ENCODE assay signal across 1 cellular context in genomic region chr10:59625842-59626522, GRCh38.
A peak's percentile ranks its signal among the peaks of the same experiment; 100 is the strongest.
TF ChIP-seq lines count a peak whose summit lies in the region.

No MANE protein-coding gene starts in this region.

TF ChIP-seq in HEK293, 187 proteins besides CTCF, POLR2A, EP300 and RAD21 (continued from another document):
- no peak for TF ChIP-seq SETDB1 (IDR thresholded peaks at IDR 0.05; ENCODE audit: insufficient read length, low read length)
- no peak for TF ChIP-seq ZNF311 (tag by site-specific recombination; IDR thresholded peaks at IDR 0.05; ENCODE audit: borderline replicate concordance)
- TF ChIP-seq, protein P1, sequence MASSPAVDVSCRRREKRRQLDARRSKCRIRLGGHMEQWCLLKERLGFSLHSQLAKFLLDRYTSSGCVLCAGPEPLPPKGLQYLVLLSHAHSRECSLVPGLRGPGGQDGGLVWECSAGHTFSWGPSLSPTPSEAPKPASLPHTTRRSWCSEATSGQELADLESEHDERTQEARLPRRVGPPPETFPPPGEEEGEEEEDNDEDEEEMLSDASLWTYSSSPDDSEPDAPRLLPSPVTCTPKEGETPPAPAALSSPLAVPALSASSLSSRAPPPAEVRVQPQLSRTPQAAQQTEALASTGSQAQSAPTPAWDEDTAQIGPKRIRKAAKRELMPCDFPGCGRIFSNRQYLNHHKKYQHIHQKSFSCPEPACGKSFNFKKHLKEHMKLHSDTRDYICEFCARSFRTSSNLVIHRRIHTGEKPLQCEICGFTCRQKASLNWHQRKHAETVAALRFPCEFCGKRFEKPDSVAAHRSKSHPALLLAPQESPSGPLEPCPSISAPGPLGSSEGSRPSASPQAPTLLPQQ (tag by site-specific recombination; IDR thresholded peaks at IDR 0.05) = no peak
- TF ChIP-seq ZNF211 (tag by site-specific recombination; IDR thresholded peaks at IDR 0.05; ENCODE audit: low read depth) = no peak
- TF ChIP-seq ZEB2 (tag by site-specific recombination; IDR thresholded peaks at IDR 0.05) = peak; percentile 60; the same call in 1 of the 2 replicates
- peak; percentile 75 for TF ChIP-seq ZNF366 (tag by site-specific recombination; conservative IDR thresholded peaks at IDR 0.05)
- TF ChIP-seq ZNF776 (tag by site-specific recombination; IDR thresholded peaks at IDR 0.05; ENCODE audit: borderline replicate concordance) = no peak
- TF ChIP-seq SALL2 (tag by site-specific recombination; IDR thresholded peaks at IDR 0.05; ENCODE audit: borderline replicate concordance) = no peak
- TF ChIP-seq ZFP37 (tag by site-specific recombination; IDR thresholded peaks at IDR 0.05) = 0 out of 2 replicates have a peak, but pooled peaks have one; percentile 47
- no peak for TF ChIP-seq ZNF596 (tag by site-specific recombination; IDR thresholded peaks at IDR 0.05)
- TF ChIP-seq ZBTB17 (tag by site-specific recombination; IDR thresholded peaks at IDR 0.05) = peak; percentile 71
- TF ChIP-seq, protein P2, sequence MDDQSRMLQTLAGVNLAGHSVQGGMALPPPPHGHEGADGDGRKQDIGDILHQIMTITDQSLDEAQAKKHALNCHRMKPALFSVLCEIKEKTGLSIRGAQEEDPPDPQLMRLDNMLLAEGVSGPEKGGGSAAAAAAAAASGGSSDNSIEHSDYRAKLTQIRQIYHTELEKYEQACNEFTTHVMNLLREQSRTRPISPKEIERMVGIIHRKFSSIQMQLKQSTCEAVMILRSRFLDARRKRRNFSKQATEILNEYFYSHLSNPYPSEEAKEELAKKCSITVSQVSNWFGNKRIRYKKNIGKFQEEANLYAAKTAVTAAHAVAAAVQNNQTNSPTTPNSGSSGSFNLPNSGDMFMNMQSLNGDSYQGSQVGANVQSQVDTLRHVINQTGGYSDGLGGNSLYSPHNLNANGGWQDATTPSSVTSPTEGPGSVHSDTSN (CRISPR knock-in tag; IDR thresholded peaks at IDR 0.05) = no peak
- TF ChIP-seq ZNF791 (tag by site-specific recombination; IDR thresholded peaks at IDR 0.05) = no peak
- 0 out of 2 replicates have a peak, but pooled peaks have one; percentile 32 for TF ChIP-seq SP7 (tag by site-specific recombination; IDR thresholded peaks at IDR 0.05)
- no peak for TF ChIP-seq ZNF19 (tag by site-specific recombination; IDR thresholded peaks at IDR 0.05; ENCODE audit: low read depth)
- TF ChIP-seq ZNF830 (tag by site-specific recombination; IDR thresholded peaks at IDR 0.05; ENCODE audit: low read depth) = no peak
- TF ChIP-seq ZNF768 (tag by site-specific recombination; IDR thresholded peaks at IDR 0.05) = no peak
- no peak for TF ChIP-seq KLF1 (tag by site-specific recombination; IDR thresholded peaks at IDR 0.05)
- TF ChIP-seq FEZF1 (tag by site-specific recombination; IDR thresholded peaks at IDR 0.05) = no peak
- peak; percentile 99 for TF ChIP-seq ZNF654 (tag by site-specific recombination; IDR thresholded peaks at IDR 0.05; ENCODE audit: low read depth)
- TF ChIP-seq KLF16 (tag by site-specific recombination; IDR thresholded peaks at IDR 0.05) = no peak
- TF ChIP-seq, protein P3, sequence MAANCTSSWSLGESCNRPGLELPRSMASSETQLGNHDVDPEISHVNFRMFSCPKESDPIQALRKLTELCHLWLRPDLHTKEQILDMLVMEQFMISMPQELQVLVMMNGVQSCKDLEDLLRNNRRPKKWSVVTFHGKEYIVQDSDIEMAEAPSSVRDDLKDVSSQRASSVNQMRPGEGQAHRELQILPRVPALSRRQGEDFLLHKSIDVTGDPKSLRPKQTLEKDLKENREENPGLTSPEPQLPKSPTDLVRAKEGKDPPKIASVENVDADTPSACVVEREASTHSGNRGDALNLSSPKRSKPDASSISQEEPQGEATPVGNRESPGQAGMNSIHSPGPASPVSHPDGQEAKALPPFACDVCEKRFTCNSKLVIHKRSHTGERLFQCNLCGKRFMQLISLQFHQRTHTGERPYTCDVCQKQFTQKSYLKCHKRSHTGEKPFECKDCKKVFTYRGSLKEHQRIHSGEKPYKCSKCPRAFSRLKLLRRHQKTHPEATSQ (tag by site-specific recombination; IDR thresholded peaks at IDR 0.05) = no peak
- TF ChIP-seq ZNF843 (tag by site-specific recombination; IDR thresholded peaks at IDR 0.05) = no peak
- TF ChIP-seq, protein P4, sequence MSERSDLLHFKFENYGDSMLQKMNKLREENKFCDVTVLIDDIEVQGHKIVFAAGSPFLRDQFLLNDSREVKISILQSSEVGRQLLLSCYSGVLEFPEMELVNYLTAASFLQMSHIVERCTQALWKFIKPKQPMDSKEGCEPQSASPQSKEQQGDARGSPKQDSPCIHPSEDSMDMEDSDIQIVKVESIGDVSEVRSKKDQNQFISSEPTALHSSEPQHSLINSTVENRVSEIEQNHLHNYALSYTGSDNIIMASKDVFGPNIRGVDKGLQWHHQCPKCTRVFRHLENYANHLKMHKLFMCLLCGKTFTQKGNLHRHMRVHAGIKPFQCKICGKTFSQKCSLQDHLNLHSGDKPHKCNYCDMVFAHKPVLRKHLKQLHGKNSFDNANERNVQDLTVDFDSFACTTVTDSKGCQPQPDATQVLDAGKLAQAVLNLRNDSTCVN (tag by site-specific recombination; optimal IDR thresholded peaks at IDR 0.05) = no peak
- no peak for TF ChIP-seq ZNF24 (tag by site-specific recombination; IDR thresholded peaks at IDR 0.05)
- peak; percentile 50; the same call in 1 of the 2 replicates for TF ChIP-seq PRDM10 (tag by site-specific recombination; IDR thresholded peaks at IDR 0.05)
- TF ChIP-seq ZNF529 (tag by site-specific recombination; IDR thresholded peaks at IDR 0.05; ENCODE audit: insufficient replicate concordance) = no peak
- TF ChIP-seq KLF7 (tag by site-specific recombination; IDR thresholded peaks at IDR 0.05; ENCODE audit: borderline replicate concordance) = no peak
- TF ChIP-seq SP2 (tag by site-specific recombination; IDR thresholded peaks at IDR 0.05) = no peak
- no peak for TF ChIP-seq ZNF558 (tag by site-specific recombination; IDR thresholded peaks at IDR 0.05)
- peak; percentile 85 for TF ChIP-seq ZNF2 (tag by site-specific recombination; IDR thresholded peaks at IDR 0.05)
- no peak for TF ChIP-seq ZNF18 (tag by site-specific recombination; IDR thresholded peaks at IDR 0.05)
- TF ChIP-seq ZNF521 (tag by site-specific recombination; IDR thresholded peaks at IDR 0.05) = no peak
- peak; percentile 92 for TF ChIP-seq ZNF510 (tag by site-specific recombination; IDR thresholded peaks at IDR 0.05; ENCODE audit: insufficient replicate concordance)
- TF ChIP-seq ZNF37A (tag by site-specific recombination; IDR thresholded peaks at IDR 0.05) = no peak
- TF ChIP-seq, protein P5, sequence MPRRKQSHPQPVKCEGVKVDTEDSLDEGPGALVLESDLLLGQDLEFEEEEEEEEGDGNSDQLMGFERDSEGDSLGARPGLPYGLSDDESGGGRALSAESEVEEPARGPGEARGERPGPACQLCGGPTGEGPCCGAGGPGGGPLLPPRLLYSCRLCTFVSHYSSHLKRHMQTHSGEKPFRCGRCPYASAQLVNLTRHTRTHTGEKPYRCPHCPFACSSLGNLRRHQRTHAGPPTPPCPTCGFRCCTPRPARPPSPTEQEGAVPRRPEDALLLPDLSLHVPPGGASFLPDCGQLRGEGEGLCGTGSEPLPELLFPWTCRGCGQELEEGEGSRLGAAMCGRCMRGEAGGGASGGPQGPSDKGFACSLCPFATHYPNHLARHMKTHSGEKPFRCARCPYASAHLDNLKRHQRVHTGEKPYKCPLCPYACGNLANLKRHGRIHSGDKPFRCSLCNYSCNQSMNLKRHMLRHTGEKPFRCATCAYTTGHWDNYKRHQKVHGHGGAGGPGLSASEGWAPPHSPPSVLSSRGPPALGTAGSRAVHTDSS (tag by site-specific recombination; IDR thresholded peaks at IDR 0.05) = peak; percentile 59
- TF ChIP-seq ZNF140 (tag by site-specific recombination; IDR thresholded peaks at IDR 0.05) = no peak
- TF ChIP-seq, protein P6, sequence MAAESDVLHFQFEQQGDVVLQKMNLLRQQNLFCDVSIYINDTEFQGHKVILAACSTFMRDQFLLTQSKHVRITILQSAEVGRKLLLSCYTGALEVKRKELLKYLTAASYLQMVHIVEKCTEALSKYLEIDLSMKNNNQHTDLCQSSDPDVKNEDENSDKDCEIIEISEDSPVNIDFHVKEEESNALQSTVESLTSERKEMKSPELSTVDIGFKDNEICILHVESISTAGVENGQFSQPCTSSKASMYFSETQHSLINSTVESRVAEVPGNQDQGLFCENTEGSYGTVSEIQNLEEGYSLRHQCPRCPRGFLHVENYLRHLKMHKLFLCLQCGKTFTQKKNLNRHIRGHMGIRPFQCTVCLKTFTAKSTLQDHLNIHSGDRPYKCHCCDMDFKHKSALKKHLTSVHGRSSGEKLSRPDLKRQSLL (tag by site-specific recombination; IDR thresholded peaks at IDR 0.05) = no peak
- TF ChIP-seq ZSCAN30 (tag by site-specific recombination; IDR thresholded peaks at IDR 0.05) = no peak; the same call in 1 of the 2 replicates
